ENCODE assay signal across 12 cellular contexts in the genomic region with DNA sequence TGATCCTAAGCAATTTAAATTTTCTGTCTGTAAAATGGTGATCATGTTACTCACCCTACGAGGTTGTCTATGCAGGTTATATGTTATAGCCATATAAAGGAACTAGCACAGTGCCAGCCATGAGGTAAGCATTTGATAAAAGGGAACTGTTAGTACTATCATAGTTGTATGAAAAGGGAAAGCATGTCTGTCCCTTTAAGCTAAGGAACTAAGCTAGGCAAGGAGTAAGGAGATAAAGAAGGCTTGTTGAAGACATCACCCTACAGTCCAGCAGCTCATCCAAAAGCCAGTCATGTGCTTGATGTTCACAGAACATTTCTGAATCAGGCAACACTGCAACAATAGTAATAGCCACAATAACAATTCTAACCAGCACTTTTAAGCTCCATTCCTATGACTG.
DNase-seq lines count a peak whose midpoint lies in the region; ATAC-seq, FAIRE-seq and TF ChIP-seq lines count a peak whose summit lies in the region.
"Had no signal": no experiment of that assay in that cellular context is flagged by ENCODE, and none has a peak within 500 bp of the region (broad histone marks: within the 10 kb centered on the region; RNA-seq: fewer than 3 reads in every experiment).

No MANE protein-coding gene starts in this region.

- intact Hi-C loops in pancreas (cut with DNase I) = no loop called here

- no peaks in the 10 kb centered on the region for H3K27me3 Mint-ChIP-seq in activated CD8-positive, alpha-beta T cell treated with anti-CD3 and anti-CD28 coated beads, Interleukin-2, amount 10 ng/mL, durations not matched to agents 7 days and 5 days (ENCODE audit: low read depth)

- no peak overlapping the region for H3K4me3 ChIP-seq in pancreas

- H3K27ac Mint-ChIP-seq in activated CD8-positive, alpha-beta T cell treated with anti-CD3 and anti-CD28 coated beads, Interleukin-2, amount 10 ng/mL, durations not matched to agents 7 days and 5 days = no peak overlapping the region
- H3K27ac Mint-ChIP-seq: CD14-positive monocyte had no signal

- no peak for TF ChIP-seq POLR2A in erythroblast (IDR thresholded peaks at IDR 0.05; ENCODE audit: low read length)

- H3K4me1 Mint-ChIP-seq in activated CD8-positive, alpha-beta T cell treated with anti-CD3 and anti-CD28 coated beads, Interleukin-2, amount 10 ng/mL, durations not matched to agents 7 days and 5 days (ENCODE audit: low read depth) = no peaks in the 10 kb centered on the region

- peak; percentile 41 for DNase-seq in KG1 (lab: John Stamatoyannopoulos, UW)
- peak; percentile 44 to 70 for DNase-seq in erythroblast (lab: John Stamatoyannopoulos, UW)
- no peak for DNase-seq in pancreas
- DNase-seq in NCI-H345 treated with DMSO at 0.1 percent for 48 hours (lab: John Stamatoyannopoulos, UW; ENCODE audit: unreplicated experiment) = no peak
- DNase-seq in NCI-H2171 (lab: John Stamatoyannopoulos, UW) = no peak
- no peak for DNase-seq in activated CD8-positive, alpha-beta T cell treated with anti-CD3 and anti-CD28 coated beads, Interleukin-2, amount 10 ng/mL, durations not matched to agents 7 days and 5 days
- DNase-seq: activated T-cell treated with anti-CD3 and anti-CD28 coated beads for 4 hours, brain microvascular endothelial cell, MM.1S had no signal

- 19 to 26% methylated on average over 1 of the region's 1 CpG for WGBS in pancreas, 2 donors

- ATAC-seq in GM18909 (IDR thresholded peaks at IDR 0.05; ENCODE audit: poor library complexity, unreplicated experiment) = peak; percentile 18
- peak in 3 of 4 donors; percentile 6 to 26 (median 11) for ATAC-seq in pancreas
- no peak for ATAC-seq in GM21515 (IDR thresholded peaks at IDR 0.05; ENCODE audit: unreplicated experiment)
- no peak for ATAC-seq in activated CD8-positive, alpha-beta T cell treated with anti-CD3 and anti-CD28 coated beads, Interleukin-2, amount 10 ng/mL, durations not matched to agents 7 days and 5 days

- POLR2A ChIA-PET in activated CD8-positive, alpha-beta T cell treated with anti-CD3 and anti-CD28 coated beads, Interleukin-2, amount 10 ng/mL, durations not matched to agents 7 days and 5 days (lab: Charles Lee) = no interaction called here

- H3K36me3 Mint-ChIP-seq in activated CD8-positive, alpha-beta T cell treated with anti-CD3 and anti-CD28 coated beads, Interleukin-2, amount 10 ng/mL, durations not matched to agents 7 days and 5 days (ENCODE audit: low read depth) = no peaks in the 10 kb centered on the region

- H3K9me3 ChIP-seq in pancreas = no peaks in the 10 kb centered on the region

- peaks cover 26 to 56% (median 39%) of the 10 kb centered on the region in 3 donors for H3K4me1 ChIP-seq in pancreas

- FAIRE-seq in pancreas (lab: Jason Lieb, UNC) = no peak

- H3K36me3 ChIP-seq in pancreas = no peaks in the 10 kb centered on the region
- H3K36me3 ChIP-seq: brain microvascular endothelial cell had no signal

- TF ChIP-seq CTCF in pancreas (IDR thresholded peaks at IDR 0.05) = no peak

- H3K27ac ChIP-seq in pancreas = peak overlapping the region; percentile 10 to 86 (median 46)
- H3K27ac ChIP-seq: brain microvascular endothelial cell had no signal

- H3K4me3 Mint-ChIP-seq in activated CD8-positive, alpha-beta T cell treated with anti-CD3 and anti-CD28 coated beads, Interleukin-2, amount 10 ng/mL, durations not matched to agents 7 days and 5 days = no peak overlapping the region
- H3K4me3 Mint-ChIP-seq: CD14-positive monocyte had no signal

- no peaks in the 10 kb centered on the region for H3K27me3 ChIP-seq in pancreas
- H3K27me3 ChIP-seq: brain microvascular endothelial cell had no signal

- no peaks in the 10 kb centered on the region for H3K9me3 Mint-ChIP-seq in activated CD8-positive, alpha-beta T cell treated with anti-CD3 and anti-CD28 coated beads, Interleukin-2, amount 10 ng/mL, durations not matched to agents 7 days and 5 days (ENCODE audit: insufficient read depth)

- CTCF ChIA-PET in activated CD8-positive, alpha-beta T cell treated with anti-CD3 and anti-CD28 coated beads, Interleukin-2, amount 10 ng/mL, durations not matched to agents 7 days and 5 days (lab: Charles Lee) = interaction anchor here (1.7 kb wide), 1 partner anchor 78 kb away, joined by 3 read pairs; no protein-coding TSS in a partner anchor

Comparison
In these comparisons a context has a peak if more than half of its experiments do, and no peak if none do; other contexts are left out.
1. ATAC-seq: peak in GM18909 (single experiment) and pancreas (3 of 4); none in GM21515 (single experiment) and activated CD8-positive, alpha-beta T cell treated with anti-CD3 and anti-CD28 coated beads, Interleukin-2, amount 10 ng/mL, durations not matched to agents 7 days and 5 days (single experiment).
2. DNase-seq: peak in KG1 (single experiment) and erythroblast (2 of 2); none in pancreas (0 of 6), NCI-H345 treated with DMSO at 0.1 percent for 48 hours (single experiment), NCI-H2171 (single experiment) and activated CD8-positive, alpha-beta T cell treated with anti-CD3 and anti-CD28 coated beads, Interleukin-2, amount 10 ng/mL, durations not matched to agents 7 days and 5 days (single experiment).